Comparison of ENCODE assay signal across 22 cellular contexts in genomic region chr7:898855-899681, GRCh38. TPM values are rescaled to one million over a fixed set of nuclear protein-coding genes. Genes with fewer than 3 reads are reported as not detected.
A peak's percentile ranks its signal among the peaks of the same experiment; 100 is the strongest.
DNase-seq lines count a peak whose midpoint lies in the region; ATAC-seq, FAIRE-seq and TF ChIP-seq lines count a peak whose summit lies in the region.
"Had no signal": no experiment of that assay in that cellular context is flagged by ENCODE, and none has a peak within 500 bp of the region (broad histone marks: within the 10 kb centered on the region; RNA-seq: fewer than 3 reads in every experiment).

No MANE protein-coding gene starts in this region.

- H3K27ac ChIP-seq in K562 (ENCODE audit: extremely low read depth, low read depth, low read length): no peak overlapping the region
- no peak overlapping the region for H3K27ac ChIP-seq in right lobe of liver
- no peak overlapping the region for H3K27ac ChIP-seq in esophagus squamous epithelium
- H3K27ac ChIP-seq: KMS-11, PC-9, SJCRH30 had no signal

- ATAC-seq in K562 (peak; percentile 57), right lobe of liver (peak; percentile 5 to 64 (median 33)), T-helper 17 cell (no peak)

- H3K9ac ChIP-seq in K562 (ENCODE audit: insufficient read depth in 1 of 2, low read depth in 2 of 2, low read length in 2 of 2): peak overlapping the region in 1 of 2 experiments; percentile 78; a peak in 2 of 4 replicates
- H3K9ac ChIP-seq: KMS-11 had no signal

- POLR2A ChIA-PET in K562 (lab: Yijun Ruan, JAX): no interaction called here

- no peaks in the 10 kb centered on the region for H3K9me3 ChIP-seq in K562 (replicated peaks; ENCODE audit: control insufficient read depth, insufficient read depth, low read depth, low read length)
- H3K9me3 ChIP-seq in right lobe of liver: no peaks in the 10 kb centered on the region
- H3K9me3 ChIP-seq in T-helper 17 cell (ENCODE audit: control insufficient read depth, low read length, poor library complexity, severe bottlenecking): no peaks in the 10 kb centered on the region
- H3K9me3 ChIP-seq in esophagus squamous epithelium: no peaks in the 10 kb centered on the region
- H3K9me3 ChIP-seq: BE2C, SJCRH30 had no signal

- TF ChIP-seq CTCF in K562 (IDR thresholded peaks at IDR 0.05 in 2 of 3, conservative IDR thresholded peaks at IDR 0.05 in 1 of 3; ENCODE audit: insufficient read depth in 2 of 3, low read depth in 1 of 3, low read length in 3 of 3): no peak
- TF ChIP-seq CTCF in right lobe of liver (IDR thresholded peaks at IDR 0.05): no peak
- no peak for TF ChIP-seq CTCF in esophagus squamous epithelium (IDR thresholded peaks at IDR 0.05)

- H3K9me3 Mint-ChIP-seq in activated T-cell treated with anti-CD3 and anti-CD28 coated beads, Interleukin-2, amount 50 U/mL, for 24 hours: no peaks in the 10 kb centered on the region
- H3K9me3 Mint-ChIP-seq in activated T-helper 2 cell treated with anti-CD3 and anti-CD28 coated beads, Interferon-gamma antibody, Interleukin-2, Interleukin-4, amounts not matched to agents 10 μg/mL and 5 μg/mL and 100 μg/mL, durations not matched to agents 14 hours and 24 hours and 36 hours: no peaks in the 10 kb centered on the region

- no peak for TF ChIP-seq EP300 in K562 (IDR thresholded peaks at IDR 0.05; ENCODE audit: low read length)

- no peak for FAIRE-seq in K562 (lab: Jason Lieb, UNC)

- no peaks in the 10 kb centered on the region; the same call in 1 of the 2 replicates for H4K20me1 ChIP-seq in K562 (replicated peaks; ENCODE audit: control insufficient read depth, insufficient read depth, low read length)

- no peak for DNase-seq in activated T-cell treated with anti-CD3 and anti-CD28 coated beads, Interleukin-2, amount 50 U/mL, for 24 hours
- DNase-seq in activated T-cell treated with anti-CD3 and anti-CD28 coated beads, Interleukin-2, amount 50 U/mL, for 48 hours: no peak
- DNase-seq in K562 (ENCODE audit: extremely low read depth in 1 of 4, low spot score in 3 of 4): peak in 3 of 4 experiments; percentile 41 to 47 (median 43)
- no peak for DNase-seq in right lobe of liver
- no peak for DNase-seq in T-helper 17 cell
- DNase-seq in HCEC 1CT: no peak
- no peak for DNase-seq in activated T-helper 2 cell treated with anti-CD3 and anti-CD28 coated beads, Interferon-gamma antibody, Interleukin-2, Interleukin-4, amounts not matched to agents 10 μg/mL and 5 μg/mL and 100 μg/mL, durations not matched to agents 14 hours and 24 hours and 36 hours (ENCODE audit: low spot score)
- DNase-seq in esophagus squamous epithelium (lab: John Stamatoyannopoulos, UW): no peak
- DNase-seq: 8988T; BE2C; CD4-positive, CD25-positive, alpha-beta regulatory T cell; COR-L47; DMS153; GDM1; NCI-H1417 treated with DMSO at 0.1 percent for 48 hours; NCI-H1930; NCI-H226; NCI-H524; NCI-H82; PC-9; SJCRH30 had no signal

- H3K27me3 ChIP-seq in K562 (ENCODE audit: control insufficient read depth in 2 of 2, insufficient read depth in 2 of 2, low read length in 2 of 2): 0 out of 5 replicates have a peak, but pooled peaks cover 0 to 6% of the 10 kb centered on the region in 2 experiments
- no peaks in the 10 kb centered on the region for H3K27me3 ChIP-seq in right lobe of liver
- no peaks in the 10 kb centered on the region for H3K27me3 ChIP-seq in esophagus squamous epithelium
- H3K27me3 ChIP-seq: BE2C had no signal

- 78% methylated on average over 23 of the region's 54 CpGs for WGBS in K562 (ENCODE audit: insufficient coverage, low coverage, missing lambda C conversion rate)
- 40% methylated on average over 2 of the region's 54 CpGs for WGBS in right lobe of liver (ENCODE audit: insufficient coverage, low coverage, low lambda C conversion rate, missing lambda C conversion rate)
- WGBS in esophagus squamous epithelium, 2 donors: 80 to 91% methylated on average over 15 to 28 of the region's 54 CpGs

- intact Hi-C loops in K562 (cut with micrococcal nuclease): no loop called here
- intact Hi-C loops in right lobe of liver (cut with DNase I): loop anchor here in 1 of 2 donors (5.0 kb wide), 1 partner anchor 68 kb away; no protein-coding TSS in a partner anchor
- intact Hi-C loops in activated T-helper 2 cell treated with anti-CD3 and anti-CD28 coated beads, Interferon-gamma antibody, Interleukin-2, Interleukin-4, amounts not matched to agents 10 μg/mL and 5 μg/mL and 100 μg/mL, durations not matched to agents 14 hours and 24 hours and 36 hours (cut with micrococcal nuclease): no loop called here
- intact Hi-C loops in esophagus squamous epithelium (cut with DNase I): no loop called here

- H3K4me3 Mint-ChIP-seq in activated T-cell treated with anti-CD3 and anti-CD28 coated beads, Interleukin-2, amount 50 U/mL, for 24 hours: no peak overlapping the region
- H3K4me3 Mint-ChIP-seq in T-helper 17 cell: no peak overlapping the region
- H3K4me3 Mint-ChIP-seq in activated T-helper 2 cell treated with anti-CD3 and anti-CD28 coated beads, Interferon-gamma antibody, Interleukin-2, Interleukin-4, amounts not matched to agents 10 μg/mL and 5 μg/mL and 100 μg/mL, durations not matched to agents 14 hours and 24 hours and 36 hours (ENCODE audit: low read depth): no peak overlapping the region
- H3K4me3 Mint-ChIP-seq: CD4-positive, CD25-positive, alpha-beta regulatory T cell had no signal

- H3K4me2 ChIP-seq in K562 (ENCODE audit: insufficient read depth, low read length): no peak overlapping the region
- H3K4me2 ChIP-seq: KMS-11, PC-9 had no signal

- BruUV-seq in K562 (replicated peaks; lab: Mats Ljungman, UMichigan): no TSS peak

- no peaks in the 10 kb centered on the region for H3K9me1 ChIP-seq in K562 (ENCODE audit: control insufficient read depth, insufficient read depth, low read length)

- no peaks in the 10 kb centered on the region for H3K27me3 Mint-ChIP-seq in activated T-cell treated with anti-CD3 and anti-CD28 coated beads, Interleukin-2, amount 50 U/mL, for 24 hours
- no peaks in the 10 kb centered on the region for H3K27me3 Mint-ChIP-seq in T-helper 17 cell
- no peaks in the 10 kb centered on the region for H3K27me3 Mint-ChIP-seq in activated T-helper 2 cell treated with anti-CD3 and anti-CD28 coated beads, Interferon-gamma antibody, Interleukin-2, Interleukin-4, amounts not matched to agents 10 μg/mL and 5 μg/mL and 100 μg/mL, durations not matched to agents 14 hours and 24 hours and 36 hours (ENCODE audit: low read depth)
- H3K27me3 Mint-ChIP-seq: CD4-positive, CD25-positive, alpha-beta regulatory T cell had no signal

- TF ChIP-seq POLR2A in K562 (conservative IDR thresholded peaks at IDR 0.05): no peak
- TF ChIP-seq POLR2A in right lobe of liver (IDR thresholded peaks at IDR 0.05): no peak
- no peak for TF ChIP-seq POLR2A in esophagus squamous epithelium (IDR thresholded peaks at IDR 0.05)

- H3K27ac Mint-ChIP-seq in activated T-cell treated with anti-CD3 and anti-CD28 coated beads, Interleukin-2, amount 50 U/mL, for 24 hours: peak overlapping the region; percentile 33
- H3K27ac Mint-ChIP-seq in T-helper 17 cell: no peak overlapping the region
- H3K27ac Mint-ChIP-seq in activated T-helper 2 cell treated with anti-CD3 and anti-CD28 coated beads, Interferon-gamma antibody, Interleukin-2, Interleukin-4, amounts not matched to agents 10 μg/mL and 5 μg/mL and 100 μg/mL, durations not matched to agents 14 hours and 24 hours and 36 hours: no peak overlapping the region

- TF ChIP-seq RAD21 in K562 (CRISPR knock-in tag; conservative IDR thresholded peaks at IDR 0.05 in 1 of 2, IDR thresholded peaks at IDR 0.05 in 1 of 2): no peak

- in situ Hi-C loops in K562 (cut with MboI): no loop called here

- peaks cover 19 to 76% of the 10 kb centered on the region in 2 experiments for H3K4me1 ChIP-seq in K562 (replicated peaks in 1 of 2; ENCODE audit: control insufficient read depth in 2 of 2, insufficient read depth in 2 of 2, low read length in 2 of 2)
- peaks cover 0 to 10% (median 0%) of the 10 kb centered on the region in 4 donors for H3K4me1 ChIP-seq in right lobe of liver
- H3K4me1 ChIP-seq in esophagus squamous epithelium: peaks cover 11 to 31% (median 13%) of the 10 kb centered on the region in 3 donors

- H3K36me3 ChIP-seq in K562 (ENCODE audit: control insufficient read depth, insufficient read depth, low read length) (peaks cover 42% of the 10 kb centered on the region; the same call in 2 of the 3 replicates), right lobe of liver (peaks cover 0 to 19% (median 11%) of the 10 kb centered on the region in 4 donors), esophagus squamous epithelium (peaks cover 22 to 54% (median 27%) of the 10 kb centered on the region in 3 donors)
- H3K36me3 ChIP-seq: SJCRH30 had no signal

- peak overlapping the region; percentile 44; the same call in 1 of the 2 replicates for H2AFZ ChIP-seq in K562 (ENCODE audit: low read depth, low read length)
- H2AFZ ChIP-seq: PC-9 had no signal

- no peaks in the 10 kb centered on the region for H3K79me2 ChIP-seq in K562 (ENCODE audit: control insufficient read depth, insufficient read depth, low read length)

- CTCF ChIA-PET in K562 (lab: Yijun Ruan, JAX; ENCODE audit: low intra/inter-chr PET ratio): no interaction called here

- H3K36me3 Mint-ChIP-seq in activated T-cell treated with anti-CD3 and anti-CD28 coated beads, Interleukin-2, amount 50 U/mL, for 24 hours (ENCODE audit: low read depth): peaks cover 58% of the 10 kb centered on the region
- H3K36me3 Mint-ChIP-seq in T-helper 17 cell (ENCODE audit: low read depth): peaks cover 7% of the 10 kb centered on the region
- H3K36me3 Mint-ChIP-seq in activated T-helper 2 cell treated with anti-CD3 and anti-CD28 coated beads, Interferon-gamma antibody, Interleukin-2, Interleukin-4, amounts not matched to agents 10 μg/mL and 5 μg/mL and 100 μg/mL, durations not matched to agents 14 hours and 24 hours and 36 hours (ENCODE audit: low read depth): peaks cover 27% of the 10 kb centered on the region

- peaks cover 1% of the 10 kb centered on the region for H3K4me1 Mint-ChIP-seq in activated T-cell treated with anti-CD3 and anti-CD28 coated beads, Interleukin-2, amount 50 U/mL, for 24 hours (ENCODE audit: low read depth)
- peaks cover 2% of the 10 kb centered on the region for H3K4me1 Mint-ChIP-seq in T-helper 17 cell
- H3K4me1 Mint-ChIP-seq in activated T-helper 2 cell treated with anti-CD3 and anti-CD28 coated beads, Interferon-gamma antibody, Interleukin-2, Interleukin-4, amounts not matched to agents 10 μg/mL and 5 μg/mL and 100 μg/mL, durations not matched to agents 14 hours and 24 hours and 36 hours (ENCODE audit: low read depth): no peaks in the 10 kb centered on the region

- H3K4me3 ChIP-seq in K562 (no peak overlapping the region), right lobe of liver (no peak overlapping the region), esophagus squamous epithelium (no peak overlapping the region)
- H3K4me3 ChIP-seq: PC-9, SJCRH30 had no signal

RNA-seq across cellular contexts. Expression of gene GET4, which starts 22.7 kb away (rescaled TPM):
- total RNA-seq in K562 (2011; cell fraction: chromatin; rRNA removed; ENCODE audit: low replicate concordance): 48.4 and 118 TPM in 2 replicates
- total RNA-seq in K562 (2011; cell fraction: nucleolus; rRNA removed): 96.6 and 125 TPM in 2 replicates
- total RNA-seq in K562 (2011; cell fraction: nucleoplasm; rRNA removed): 56.0 and 71.4 TPM in 2 replicates
- total RNA-seq in K562 (2014; rRNA removed): 111 and 135 TPM in 2 replicates
- total RNA-seq in K562 (2014; rRNA removed; fragmentation: Illumina TruSeq; extraction: Trizol): 13.0 and 15.7 TPM in 2 replicates
- 37.9 and 40.4 TPM in 2 replicates for total RNA-seq in K562 (2015; rRNA removed; fragmentation: Illumina TruSeq; extraction: Trizol)
- total RNA-seq in K562 (2021): 83.3 and 89.9 TPM in 2 replicates
- 45.0 and 45.4 TPM in 2 replicates for polyA plus RNA-seq in K562 (2011; rRNA removed)
- polyA plus RNA-seq in K562 (2011; cell fraction: cytosol; rRNA removed): 69.2 and 135 TPM in 2 replicates
- 114 and 189 TPM in 2 replicates for polyA plus RNA-seq in K562 (2011; cell fraction: nucleus; rRNA removed)
- 53.9 and 82.1 TPM in 2 replicates for polyA plus RNA-seq in K562 (2012)
- 33.2 and 48.4 TPM in 2 replicates for polyA plus RNA-seq in K562 (2014; fragmentation: Illumina TruSeq; extraction: Trizol)
- polyA plus RNA-seq in K562 (2014; fragmentation: Nextera tagmentation; extraction: Ambion mirVana): 1 to 10 TPM in 1 of 2 experiments, under 1 TPM in 1; 0.99 to 2.0 TPM
- 122 and 151 TPM in 2 replicates for polyA plus RNA-seq in K562 (2014; rRNA removed)
- 8.6 and 13.3 TPM in 2 replicates for polyA minus RNA-seq in K562 (2011; rRNA and poly(A)+ RNA removed)
- 24.0 and 28.9 TPM in 2 replicates for polyA minus RNA-seq in K562 (2011; cell fraction: cytosol; rRNA and poly(A)+ RNA removed)
- polyA minus RNA-seq in K562 (2011; cell fraction: nucleus; rRNA and poly(A)+ RNA removed): 24.9 and 29.6 TPM in 2 replicates
- total RNA-seq in right lobe of liver: 10 to 100 TPM; 15.6 to 38.3 (median 28.3) TPM
- 10 to 100 TPM; 58.5 to 81.0 TPM for total RNA-seq in T-helper 17 cell
- 32.2 and 35.9 TPM in 2 replicates for total RNA-seq in activated T-helper 2 cell treated with anti-CD3 and anti-CD28 coated beads, Interferon-gamma antibody, Interleukin-2, Interleukin-4, amounts not matched to agents 10 μg/mL and 5 μg/mL and 100 μg/mL, durations not matched to agents 14 hours and 24 hours and 36 hours
- 10 to 100 TPM; 22.3 to 29.6 (median 27.8) TPM for total RNA-seq in esophagus squamous epithelium

RNA-seq across cellular contexts. Expression of gene ADAP1, which starts 55.4 kb away (rescaled TPM):
- total RNA-seq in K562 (2011; cell fraction: chromatin; rRNA removed; ENCODE audit: low replicate concordance): 0.30 and 3.1 TPM in 2 replicates
- total RNA-seq in K562 (2011; cell fraction: nucleolus; rRNA removed): 1.1 and 1.8 TPM in 2 replicates
- total RNA-seq in K562 (2011; cell fraction: nucleoplasm; rRNA removed): 1.4 and 1.9 TPM in 2 replicates
- total RNA-seq in K562 (2014; rRNA removed) (0.27 and 0.41 TPM in 2 replicates), K562 (2014; rRNA removed; fragmentation: Illumina TruSeq; extraction: Trizol) (not detected in 2 replicates), K562 (2015; rRNA removed; fragmentation: Illumina TruSeq; extraction: Trizol) (0.26 and 0.58 TPM in 2 replicates), K562 (2021) (0.47 and 0.54 TPM in 2 replicates), right lobe of liver (1 to 10 TPM; 1.4 to 4.2 (median 2.7) TPM), T-helper 17 cell (10 to 100 TPM in 1 of 2 donors, 1 to 10 TPM in 1; 6.7 to 15.4 TPM), esophagus squamous epithelium (10 to 100 TPM in 2 of 4 donors, 1 to 10 TPM in 2; 6.0 to 13.7 (median 9.9) TPM)
- polyA plus RNA-seq in K562 (2011; rRNA removed) (1.1 and 1.4 TPM in 2 replicates), K562 (2014; fragmentation: Illumina TruSeq; extraction: Trizol) (0.68 TPM in 2 replicates), K562 (2014; fragmentation: Nextera tagmentation; extraction: Ambion mirVana) (not detected), K562 (2014; rRNA removed) (0.36 and 0.40 TPM in 2 replicates)
- polyA plus RNA-seq in K562 (2011; cell fraction: cytosol; rRNA removed): 1.7 and 3.9 TPM in 2 replicates
- 2.7 and 3.4 TPM in 2 replicates for polyA plus RNA-seq in K562 (2011; cell fraction: nucleus; rRNA removed)
- 0.44 and 2.4 TPM in 2 replicates for polyA plus RNA-seq in K562 (2012)
- 0.90 and 0.95 TPM in 2 replicates for polyA minus RNA-seq in K562 (2011; rRNA and poly(A)+ RNA removed)
- 1.1 and 2.2 TPM in 2 replicates for polyA minus RNA-seq in K562 (2011; cell fraction: cytosol; rRNA and poly(A)+ RNA removed)
- 1.7 and 1.9 TPM in 2 replicates for polyA minus RNA-seq in K562 (2011; cell fraction: nucleus; rRNA and poly(A)+ RNA removed)
- 62.8 and 65.2 TPM in 2 replicates for total RNA-seq in activated T-helper 2 cell treated with anti-CD3 and anti-CD28 coated beads, Interferon-gamma antibody, Interleukin-2, Interleukin-4, amounts not matched to agents 10 μg/mL and 5 μg/mL and 100 μg/mL, durations not matched to agents 14 hours and 24 hours and 36 hours

Comparison
In these comparisons a context has a peak if more than half of its experiments do, and no peak if none do; other contexts are left out.
1. DNase-seq: peak in K562 (3 of 4); none in activated T-cell treated with anti-CD3 and anti-CD28 coated beads, Interleukin-2, amount 50 U/mL, for 24 hours (single experiment), activated T-cell treated with anti-CD3 and anti-CD28 coated beads, Interleukin-2, amount 50 U/mL, for 48 hours (0 of 2), right lobe of liver (0 of 3), T-helper 17 cell (0 of 3), HCEC 1CT (single experiment), activated T-helper 2 cell treated with anti-CD3 and anti-CD28 coated beads, Interferon-gamma antibody, Interleukin-2, Interleukin-4, amounts not matched to agents 10 μg/mL and 5 μg/mL and 100 μg/mL, durations not matched to agents 14 hours and 24 hours and 36 hours (single experiment) and esophagus squamous epithelium (single experiment).